ENCODE assay signal across 26 cellular contexts in genomic region chr10:122647383-122647968, GRCh38. TPM values are rescaled to one million over a fixed set of nuclear protein-coding genes. Genes with fewer than 3 reads are reported as not detected.
"Had no signal": no experiment of that assay in that cellular context is flagged by ENCODE, and none has a peak within 500 bp of the region (broad histone marks: within the 10 kb centered on the region; RNA-seq: fewer than 3 reads in every experiment).

No MANE protein-coding gene starts in this region.

- H3K4me3 ChIP-seq: ascending aorta, body of pancreas, Peyer's patch, SJSA1 had no signal

- H3K36me3 Mint-ChIP-seq: activated CD4-positive, alpha-beta memory T cell treated with anti-CD3 and anti-CD28 coated beads for 36 hours; activated naive CD4-positive, alpha-beta T cell treated with anti-CD3 and anti-CD28 coated beads, Interleukin-2, amount 50 U/mL, for 72 hours had no signal

- H3K9me3 Mint-ChIP-seq: activated CD4-positive, alpha-beta memory T cell treated with anti-CD3 and anti-CD28 coated beads for 36 hours; activated CD4-positive, alpha-beta T cell treated with anti-CD3 and anti-CD28 coated beads, Interleukin-2, amount 10 ng/mL, durations not matched to agents 7 days and 5 days; activated naive CD8-positive, alpha-beta T cell treated with anti-CD3 and anti-CD28 coated beads, Interleukin-2, amount 50 U/mL, for 24 hours had no signal

- H3K27ac Mint-ChIP-seq: activated CD4-positive, alpha-beta memory T cell treated with anti-CD3 and anti-CD28 coated beads for 36 hours; activated CD4-positive, alpha-beta T cell treated with anti-CD3 and anti-CD28 coated beads, Interleukin-2, amount 10 ng/mL, durations not matched to agents 7 days and 5 days; activated naive CD4-positive, alpha-beta T cell treated with anti-CD3 and anti-CD28 coated beads, Interleukin-2, amount 50 U/mL, for 72 hours; activated naive CD8-positive, alpha-beta T cell treated with anti-CD3 and anti-CD28 coated beads, Interleukin-2, amount 50 U/mL, for 24 hours had no signal

- H3K27me3 ChIP-seq: ascending aorta, body of pancreas, Peyer's patch, SJSA1 had no signal

- ATAC-seq: activated naive CD4-positive, alpha-beta T cell treated with anti-CD3 and anti-CD28 coated beads, Interleukin-2, amount 50 U/mL, for 72 hours; body of pancreas had no signal

- H3K4me1 ChIP-seq: ascending aorta, Peyer's patch, SJSA1 had no signal

- H3K4me1 Mint-ChIP-seq: activated CD4-positive, alpha-beta T cell treated with anti-CD3 and anti-CD28 coated beads, Interleukin-2, amount 10 ng/mL, durations not matched to agents 7 days and 5 days; activated naive CD8-positive, alpha-beta T cell treated with anti-CD3 and anti-CD28 coated beads, Interleukin-2, amount 50 U/mL, for 24 hours had no signal

- H3K27ac ChIP-seq: ascending aorta, body of pancreas, Peyer's patch, RWPE1, SJSA1, VCaP had no signal

- H3K9me3 ChIP-seq: ascending aorta, body of pancreas, Peyer's patch, SJSA1 had no signal

- DNase-seq: activated CD4-positive, alpha-beta memory T cell treated with anti-CD3 and anti-CD28 coated beads for 36 hours; activated CD4-positive, alpha-beta T cell treated with anti-CD3 and anti-CD28 coated beads, Interleukin-2, amount 10 ng/mL, durations not matched to agents 7 days and 5 days; activated CD4-positive, CD25-positive, alpha-beta regulatory T cell; activated naive CD4-positive, alpha-beta T cell treated with Interleukin-2 at 50 U/mL for 16 hours; activated naive CD8-positive, alpha-beta T cell treated with anti-CD3 and anti-CD28 coated beads, Interleukin-2, amount 50 U/mL, for 24 hours; activated T-cell treated with anti-CD3 and anti-CD28 coated beads, Interleukin-2, amount 50 U/mL, for 1 hour; amniotic stem cell; Karpas-422; MM.1S; NCI-H1105; NCI-H1436; NCI-H1694 treated with DMSO at 0.1 percent for 48 hours; NCI-H2029 treated with DMSO at 0.1 percent for 48 hours; NCI-H510A treated with DMSO at 0.1 percent for 48 hours; Right ventricle myocardium superior; SW 1271 had no signal

- H3K4me3 Mint-ChIP-seq: activated CD4-positive, alpha-beta memory T cell treated with anti-CD3 and anti-CD28 coated beads for 36 hours; activated CD4-positive, alpha-beta T cell treated with anti-CD3 and anti-CD28 coated beads, Interleukin-2, amount 10 ng/mL, durations not matched to agents 7 days and 5 days; activated naive CD8-positive, alpha-beta T cell treated with anti-CD3 and anti-CD28 coated beads, Interleukin-2, amount 50 U/mL, for 24 hours had no signal

- H3K36me3 ChIP-seq: ascending aorta, SJSA1 had no signal

RNA-seq across cellular contexts. Expression of gene C10orf120, which starts 52.2 kb away (rescaled TPM):
- total RNA-seq: activated CD4-positive, alpha-beta memory T cell treated with anti-CD3 and anti-CD28 coated beads for 36 hours; activated CD4-positive, alpha-beta T cell treated with anti-CD3 and anti-CD28 coated beads, Interleukin-2, amount 10 ng/mL, durations not matched to agents 7 days and 5 days; activated CD8-positive, alpha-beta memory T cell treated with anti-CD3 and anti-CD28 coated beads for 36 hours; activated naive CD4-positive, alpha-beta T cell treated with anti-CD3 and anti-CD28 coated beads, Interleukin-2, amount 50 U/mL, for 72 hours; ascending aorta; body of pancreas; bronchial epithelial cell; Peyer's patch; Right ventricle myocardium superior; SJSA1; T-helper 1 cell treated with Interleukin-12 subunit alpha and Interleukin-12 subunit beta and Interleukin-4 antibody, amounts not matched to agents 30 ng/mL and 1 ng/mL, for 36 hours had no signal
